22 cellular contexts compared by ENCODE assay signal in the genomic region with DNA sequence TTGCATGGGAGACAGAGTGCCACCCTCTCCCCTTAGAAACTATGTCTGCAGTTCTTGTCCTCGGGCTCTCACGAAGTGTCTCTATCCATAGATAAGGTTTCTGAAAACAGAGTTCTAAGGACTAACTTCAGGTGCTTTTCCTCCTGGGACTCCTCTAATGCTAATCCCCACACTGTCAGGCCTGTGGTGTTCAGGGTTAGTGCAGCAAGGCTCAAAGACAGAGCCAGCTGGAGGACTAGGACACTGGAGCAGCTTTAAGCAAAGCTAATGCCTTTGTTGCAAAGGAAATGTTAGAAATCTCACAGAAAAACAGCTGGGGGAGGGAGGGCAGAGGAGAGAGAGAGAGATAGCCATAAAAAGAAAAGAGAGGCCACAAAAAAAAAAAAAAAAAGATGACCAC.
"Had no signal": no experiment of that assay in that cellular context is flagged by ENCODE, and none has a peak within 500 bp of the region (broad histone marks: within the 10 kb centered on the region; RNA-seq: fewer than 3 reads in every experiment).

No MANE protein-coding gene starts in this region.

- H3K4me1 ChIP-seq: pancreas, prostate gland, right lobe of liver, suprapubic skin, thyroid gland had no signal

- H3K27ac Mint-ChIP-seq: naive thymus-derived CD8-positive, alpha-beta T cell; stimulated activated effector memory CD8-positive, alpha-beta T cell treated with anti-CD3 and anti-CD28 coated beads, Interleukin-12 subunit alpha, Interleukin-12 subunit beta, amount 100 ng/mL, for 72 hours; type B pancreatic cell had no signal

- H3K27ac ChIP-seq: hepatocyte, pancreas, prostate gland, right lobe of liver, suprapubic skin, thyroid gland had no signal

- H3K4me1 Mint-ChIP-seq: stimulated activated effector memory CD8-positive, alpha-beta T cell treated with anti-CD3 and anti-CD28 coated beads, Interleukin-12 subunit alpha, Interleukin-12 subunit beta, amount 100 ng/mL, for 72 hours had no signal

- H3K4me3 Mint-ChIP-seq: naive thymus-derived CD8-positive, alpha-beta T cell; neural crest cell; stimulated activated effector memory CD8-positive, alpha-beta T cell treated with anti-CD3 and anti-CD28 coated beads, Interleukin-12 subunit alpha, Interleukin-12 subunit beta, amount 100 ng/mL, for 72 hours; type B pancreatic cell had no signal

- H3K36me3 ChIP-seq: pancreas, prostate gland, right lobe of liver, suprapubic skin, thyroid gland had no signal

- H3K36me3 Mint-ChIP-seq: stimulated activated effector memory CD8-positive, alpha-beta T cell treated with anti-CD3 and anti-CD28 coated beads, Interleukin-12 subunit alpha, Interleukin-12 subunit beta, amount 100 ng/mL, for 72 hours; type B pancreatic cell had no signal

- H3K27me3 ChIP-seq: dorsolateral prefrontal cortex, hepatocyte, pancreas, right lobe of liver, suprapubic skin, thyroid gland had no signal

- H3K9me3 Mint-ChIP-seq: neural crest cell, type B pancreatic cell had no signal

- H3K4me3 ChIP-seq: dorsolateral prefrontal cortex, hepatocyte, mucosa of descending colon, pancreas, prostate gland, right lobe of liver, suprapubic skin, thyroid gland had no signal

- DNase-seq: cortex of kidney; dorsolateral prefrontal cortex; effector CD8-positive, alpha-beta T cell; foreskin melanocyte; head of caudate nucleus; islet precursor cell; mucosa of descending colon; naive thymus-derived CD8-positive, alpha-beta T cell; occipital lobe; pancreas; right lobe of liver; stimulated activated CD4-positive, alpha-beta T cell treated with anti-CD3 and anti-CD28 coated beads, Interleukin-4, amount 100 ng/mL, for 1 hour; stimulated activated CD8-positive, alpha-beta memory T cell treated with anti-CD3 and anti-CD28 coated beads, Interleukin-4, amount 100 ng/mL, for 48 hours; stimulated activated naive CD8-positive, alpha-beta T cell treated with anti-CD3 and anti-CD28 coated beads, Interleukin-15, Interleukin-2, amounts not matched to agents 100 U/mL and 50 U/mL, for 24 hours; thyroid gland had no signal

- H3K79me2 ChIP-seq: hepatocyte had no signal

- H2AFZ ChIP-seq: hepatocyte had no signal

- H3K27me3 Mint-ChIP-seq: type B pancreatic cell had no signal

- ATAC-seq: left lobe of liver; mucosa of descending colon; naive thymus-derived CD8-positive, alpha-beta T cell; pancreas; right lobe of liver; stimulated activated effector memory CD8-positive, alpha-beta T cell treated with anti-CD3 and anti-CD28 coated beads, Interleukin-12 subunit alpha, Interleukin-12 subunit beta, amount 100 ng/mL, for 72 hours; stimulated activated naive CD8-positive, alpha-beta T cell treated with anti-CD3 and anti-CD28 coated beads, Interleukin-15, Interleukin-2, amounts not matched to agents 100 U/mL and 50 U/mL, for 24 hours had no signal

- H3K4me2 ChIP-seq: hepatocyte had no signal
